Comparison of ENCODE assay signal across 1 cellular context in the genomic region with DNA sequence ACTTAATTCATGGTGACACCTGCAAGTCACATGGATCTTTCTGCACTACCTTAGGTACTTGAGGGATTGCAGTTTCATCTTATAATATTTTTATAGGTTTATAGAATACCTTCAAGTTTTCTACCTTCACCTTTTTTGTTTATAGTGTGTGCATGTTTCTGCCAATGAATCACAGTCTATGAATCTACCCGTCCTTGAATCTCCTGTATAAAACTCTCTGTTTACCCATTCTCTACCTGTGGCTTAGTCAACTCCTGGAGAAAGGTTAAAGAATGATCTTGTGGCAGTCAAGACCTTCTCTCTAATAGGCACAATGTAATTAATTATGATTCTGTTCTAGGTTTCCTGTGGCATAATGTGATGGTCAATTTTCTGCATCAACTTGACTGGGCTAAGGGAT.
TF ChIP-seq lines count a peak whose summit lies in the region.

No MANE protein-coding gene starts in this region.

TF ChIP-seq in IMR-90, 13 proteins besides CTCF, POLR2A, EP300 and RAD21 (continued from another document):
- no peak for TF ChIP-seq RFX5 (IDR thresholded peaks at IDR 0.05; ENCODE audit: low read depth, low read length)
- TF ChIP-seq MAFK (IDR thresholded peaks at IDR 0.05; ENCODE audit: low read depth, low read length), result no peak
- no peak for TF ChIP-seq SMC3 (IDR thresholded peaks at IDR 0.05; ENCODE audit: low read depth, low read length)
- TF ChIP-seq USF2 (IDR thresholded peaks at IDR 0.05; ENCODE audit: low read depth, low read length), result no peak
- TF ChIP-seq MXI1 (IDR thresholded peaks at IDR 0.05; ENCODE audit: borderline replicate concordance, low read depth, low read length), result no peak
- no peak for TF ChIP-seq MAZ (IDR thresholded peaks at IDR 0.05; ENCODE audit: borderline replicate concordance, low read depth, low read length)
- TF ChIP-seq CEBPB (IDR thresholded peaks at IDR 0.05; ENCODE audit: low read depth, low read length), result no peak
- TF ChIP-seq FOS (IDR thresholded peaks at IDR 0.05; ENCODE audit: low read depth, low read length), result no peak
- no peak for TF ChIP-seq BHLHE40 (IDR thresholded peaks at IDR 0.05; ENCODE audit: low read depth, low read length)
- no peak for TF ChIP-seq RCOR1 (IDR thresholded peaks at IDR 0.05; ENCODE audit: insufficient replicate concordance, low read length)
- no peak for TF ChIP-seq CHD1 (IDR thresholded peaks at IDR 0.05; ENCODE audit: low read depth, low read length)
